Comparison of ENCODE assay signal across 11 cellular contexts in genomic region chr1:186511761-186512637, GRCh38. TPM values are rescaled to one million over a fixed set of nuclear protein-coding genes. Genes with fewer than 3 reads are reported as not detected.
DNase-seq lines count a peak whose midpoint lies in the region; ATAC-seq, FAIRE-seq and TF ChIP-seq lines count a peak whose summit lies in the region.
"Had no signal": no experiment of that assay in that cellular context is flagged by ENCODE, and none has a peak within 500 bp of the region (broad histone marks: within the 10 kb centered on the region; RNA-seq: fewer than 3 reads in every experiment).

No MANE protein-coding gene starts in this region.

- peak overlapping the region; percentile 78 for H3K27ac Mint-ChIP-seq in dendritic cell treated with granulocyte-macrophage colony-stimulating factor and Interleukin-4, amounts not matched to agents 40 ng/mL and 50 ng/mL, for 4 days
- H3K27ac Mint-ChIP-seq in mesothelial cell of epicardium: no peak overlapping the region

- no peaks in the 10 kb centered on the region; the same call in 1 of the 2 replicates for H3K9me3 ChIP-seq in MG63

- TF ChIP-seq CTCF in mesothelial cell of epicardium (IDR thresholded peaks at IDR 0.05; ENCODE audit: unreplicated experiment): no peak

- peaks cover 19% of the 10 kb centered on the region for H3K9me3 Mint-ChIP-seq in dendritic cell treated with granulocyte-macrophage colony-stimulating factor and Interleukin-4, amounts not matched to agents 40 ng/mL and 50 ng/mL, for 4 days
- peaks cover 34% of the 10 kb centered on the region for H3K9me3 Mint-ChIP-seq in mesothelial cell of epicardium

- peak; percentile 93 for ATAC-seq in GM21717 (IDR thresholded peaks at IDR 0.05; ENCODE audit: unreplicated experiment)

- intact Hi-C loops in dendritic cell treated with granulocyte-macrophage colony-stimulating factor and Interleukin-4, amounts not matched to agents 40 ng/mL and 50 ng/mL, for 4 days (cut with micrococcal nuclease): no loop called here

- no peaks in the 10 kb centered on the region for H3K27me3 ChIP-seq in MG63

- no peaks in the 10 kb centered on the region for H3K36me3 ChIP-seq in MG63

- H3K4me3 ChIP-seq in MG63: no peak overlapping the region

- H3K4me3 Mint-ChIP-seq in dendritic cell treated with granulocyte-macrophage colony-stimulating factor and Interleukin-4, amounts not matched to agents 40 ng/mL and 50 ng/mL, for 4 days: peak overlapping the region; percentile 24
- no peak overlapping the region for H3K4me3 Mint-ChIP-seq in mesothelial cell of epicardium

- peaks cover 22% of the 10 kb centered on the region for H3K4me1 Mint-ChIP-seq in dendritic cell treated with granulocyte-macrophage colony-stimulating factor and Interleukin-4, amounts not matched to agents 40 ng/mL and 50 ng/mL, for 4 days (ENCODE audit: low read depth)
- no peaks in the 10 kb centered on the region for H3K4me1 Mint-ChIP-seq in mesothelial cell of epicardium

- TF ChIP-seq POLR2A in GM12892 (IDR thresholded peaks at IDR 0.05; ENCODE audit: low read depth, low read length): no peak

- H3K36me3 Mint-ChIP-seq in dendritic cell treated with granulocyte-macrophage colony-stimulating factor and Interleukin-4, amounts not matched to agents 40 ng/mL and 50 ng/mL, for 4 days (ENCODE audit: low read depth): no peaks in the 10 kb centered on the region
- peaks cover under 1% of the 10 kb centered on the region for H3K36me3 Mint-ChIP-seq in mesothelial cell of epicardium

- no peak for DNase-seq in GM12892 (ENCODE audit: insufficient read length)
- peak; percentile 17 for DNase-seq in HT1080 (ENCODE audit: low read depth)
- no peak for DNase-seq in MG63
- DNase-seq in mesothelial cell of epicardium (ENCODE audit: low spot score in 2 of 2, unreplicated experiment in 2 of 2): no peak
- no peak for DNase-seq in LoVo (ENCODE audit: low spot score)
- DNase-seq in activated naive CD4-positive, alpha-beta T cell treated with anti-CD3 and anti-CD28 coated beads, Interleukin-2, amount 50 U/mL, for 16 hours: no peak
- DNase-seq: activated CD4-positive, alpha-beta T cell treated with anti-CD3 and anti-CD28 coated beads, Interleukin-2, amount 50 U/mL, for 1 hour; cortex of kidney had no signal

- H3K27me3 Mint-ChIP-seq in dendritic cell treated with granulocyte-macrophage colony-stimulating factor and Interleukin-4, amounts not matched to agents 40 ng/mL and 50 ng/mL, for 4 days: no peaks in the 10 kb centered on the region
- H3K27me3 Mint-ChIP-seq in mesothelial cell of epicardium (ENCODE audit: low read depth): peaks cover 1% of the 10 kb centered on the region

- FAIRE-seq in GM12892 (lab: Jason Lieb, UNC): peak; percentile 72

RNA-seq across cellular contexts. Expression of gene PDC, which starts 51.1 kb away (rescaled TPM):
- 0.23 TPM for polyA plus RNA-seq in GM12892 (2012; ENCODE audit: missing spikeins)
- total RNA-seq in HT1080 (2014; rRNA removed; shearing (Covaris generic)): not detected in 2 replicates
- polyA plus RNA-seq in HT1080 (2015; cell fraction: cytosol; rRNA removed): not detected in 2 replicates
- polyA plus RNA-seq in HT1080 (2015; cell fraction: nucleus; rRNA removed): not detected in 2 replicates
- total RNA-seq in MG63 (2014; rRNA removed; shearing (Covaris generic); ENCODE audit: low replicate concordance): not detected in 2 replicates
- total RNA-seq in mesothelial cell of epicardium: not detected in 3 replicates
- total RNA-seq: mesenteric fat pad had no signal
